In genomic region chr7:99128076-99128950, GRCh38 we compare ENCODE assay signal across 16 cellular contexts. TPM values are rescaled to one million over a fixed set of nuclear protein-coding genes. Genes with fewer than 3 reads are reported as not detected.
DNase-seq lines count a peak whose midpoint lies in the region; ATAC-seq, FAIRE-seq and TF ChIP-seq lines count a peak whose summit lies in the region.
"Had no signal": no experiment of that assay in that cellular context is flagged by ENCODE, and none has a peak within 500 bp of the region (broad histone marks: within the 10 kb centered on the region; RNA-seq: fewer than 3 reads in every experiment).

No MANE protein-coding gene starts in this region.

- H3K27me3 ChIP-seq in prostate gland (replicated peaks; ENCODE audit: insufficient read depth), result no peaks in the 10 kb centered on the region

- H3K36me3 ChIP-seq in prostate gland (no peaks in the 10 kb centered on the region), kidney (ENCODE audit: control insufficient read depth in 1 of 2, insufficient read depth in 2 of 2, low read length in 2 of 2) (no peaks in the 10 kb centered on the region)

- no peak for ATAC-seq in GM21367 (IDR thresholded peaks at IDR 0.05; ENCODE audit: unreplicated experiment)
- ATAC-seq: activated CD8-positive, alpha-beta memory T cell treated with anti-CD3 and anti-CD28 coated beads, Interleukin-2, amount 10 ng/mL, durations not matched to agents 7 days and 5 days; activated naive CD8-positive, alpha-beta T cell treated with anti-CD3 and anti-CD28 coated beads, Interleukin-2, amount 50 U/mL, for 24 hours; stimulated activated naive CD8-positive, alpha-beta T cell treated with anti-CD3 and anti-CD28 coated beads, Interleukin-15, amount 100 ng/mL, for 72 hours had no signal

- FAIRE-seq in kidney (lab: Jason Lieb, UNC), result no peak

- TF ChIP-seq POLR2A in erythroblast (IDR thresholded peaks at IDR 0.05; ENCODE audit: low read length), result no peak
- TF ChIP-seq POLR2A in prostate gland (IDR thresholded peaks at IDR 0.05), result no peak

- intact Hi-C loops in prostate gland (cut with DNase I), result no loop called here
- intact Hi-C loops in kidney (cut with DNase I), result no loop called here
- intact Hi-C loops in activated CD4-positive, alpha-beta memory T cell treated with anti-CD3 and anti-CD28 coated beads for 36 hours (cut with micrococcal nuclease), result no loop called here

- CTCF ChIA-PET in activated CD4-positive, alpha-beta memory T cell treated with anti-CD3 and anti-CD28 coated beads for 36 hours (lab: Charles Lee), result no interaction called here

- peak; percentile 31 for DNase-seq in EH (ENCODE audit: low read depth)
- DNase-seq in NCI-H2196 treated with DMSO at 0.1 percent for 48 hours (lab: John Stamatoyannopoulos, UW; ENCODE audit: unreplicated experiment), result peak; percentile 28
- peak; percentile 43 to 67 for DNase-seq in erythroblast (lab: John Stamatoyannopoulos, UW)
- DNase-seq in prostate gland (ENCODE audit: low spot score), result peak; percentile 79
- no peak for DNase-seq in kidney
- DNase-seq in activated CD4-positive, alpha-beta memory T cell treated with anti-CD3 and anti-CD28 coated beads for 36 hours, result no peak
- DNase-seq in retina, result no peak
- DNase-seq: activated CD8-positive, alpha-beta memory T cell treated with anti-CD3 and anti-CD28 coated beads, Interleukin-2, amount 10 ng/mL, durations not matched to agents 7 days and 5 days; activated naive CD8-positive, alpha-beta T cell treated with anti-CD3 and anti-CD28 coated beads, Interleukin-2, amount 50 U/mL, for 24 hours; CD4-positive, CD25-positive, alpha-beta regulatory T cell; effector CD8-positive, alpha-beta T cell; NCI-H526; stimulated activated CD4-positive, alpha-beta T cell treated with anti-CD3 and anti-CD28 coated beads, Interleukin-2, amount 100 ng/mL, for 48 hours; stimulated activated naive CD8-positive, alpha-beta T cell treated with anti-CD3 and anti-CD28 coated beads, Interleukin-15, amount 100 ng/mL, for 72 hours had no signal

- peaks cover 43% of the 10 kb centered on the region for H3K4me1 Mint-ChIP-seq in activated CD4-positive, alpha-beta memory T cell treated with anti-CD3 and anti-CD28 coated beads for 36 hours (ENCODE audit: low read depth)

- TF ChIP-seq CTCF in prostate gland (IDR thresholded peaks at IDR 0.05) (no peak), kidney (IDR thresholded peaks at IDR 0.05; ENCODE audit: borderline replicate concordance, extremely low read depth, insufficient read depth) (no peak)

- H3K9me3 Mint-ChIP-seq in activated CD4-positive, alpha-beta memory T cell treated with anti-CD3 and anti-CD28 coated beads for 36 hours, result no peaks in the 10 kb centered on the region
- H3K9me3 Mint-ChIP-seq: activated naive CD8-positive, alpha-beta T cell treated with anti-CD3 and anti-CD28 coated beads, Interleukin-2, amount 50 U/mL, for 24 hours; CD4-positive, CD25-positive, alpha-beta regulatory T cell; neural crest cell; stimulated activated naive CD8-positive, alpha-beta T cell treated with anti-CD3 and anti-CD28 coated beads, Interleukin-15, amount 100 ng/mL, for 72 hours had no signal

- H3K27ac ChIP-seq in prostate gland (peak overlapping the region; percentile 45 to 57), kidney (ENCODE audit: low read depth in 2 of 2, low read length in 2 of 2) (no peak overlapping the region)

- H3K9ac ChIP-seq in kidney (ENCODE audit: low read length in 2 of 2), result no peak overlapping the region

- no peaks in the 10 kb centered on the region for H3K9me3 ChIP-seq in prostate gland
- H3K9me3 ChIP-seq in kidney (ENCODE audit: control insufficient read depth in 1 of 2, low read length in 2 of 2), result no peaks in the 10 kb centered on the region

- H3K4me3 ChIP-seq in prostate gland (no peak overlapping the region), kidney (ENCODE audit: low read length in 2 of 2) (no peak overlapping the region)

- H3K27ac Mint-ChIP-seq in activated CD4-positive, alpha-beta memory T cell treated with anti-CD3 and anti-CD28 coated beads for 36 hours, result no peak overlapping the region
- H3K27ac Mint-ChIP-seq: activated CD8-positive, alpha-beta memory T cell treated with anti-CD3 and anti-CD28 coated beads, Interleukin-2, amount 10 ng/mL, durations not matched to agents 7 days and 5 days; activated naive CD8-positive, alpha-beta T cell treated with anti-CD3 and anti-CD28 coated beads, Interleukin-2, amount 50 U/mL, for 24 hours; CD4-positive, CD25-positive, alpha-beta regulatory T cell; stimulated activated naive CD8-positive, alpha-beta T cell treated with anti-CD3 and anti-CD28 coated beads, Interleukin-15, amount 100 ng/mL, for 72 hours had no signal

- WGBS in prostate gland, result 49% methylated on average over 11 of the region's 11 CpGs

- no peak overlapping the region for H3K4me3 Mint-ChIP-seq in activated CD4-positive, alpha-beta memory T cell treated with anti-CD3 and anti-CD28 coated beads for 36 hours
- H3K4me3 Mint-ChIP-seq: activated CD8-positive, alpha-beta memory T cell treated with anti-CD3 and anti-CD28 coated beads, Interleukin-2, amount 10 ng/mL, durations not matched to agents 7 days and 5 days; activated naive CD8-positive, alpha-beta T cell treated with anti-CD3 and anti-CD28 coated beads, Interleukin-2, amount 50 U/mL, for 24 hours; CD4-positive, CD25-positive, alpha-beta regulatory T cell; neural crest cell; stimulated activated naive CD8-positive, alpha-beta T cell treated with anti-CD3 and anti-CD28 coated beads, Interleukin-15, amount 100 ng/mL, for 72 hours had no signal

- H3K27me3 Mint-ChIP-seq in activated CD4-positive, alpha-beta memory T cell treated with anti-CD3 and anti-CD28 coated beads for 36 hours, result no peaks in the 10 kb centered on the region
- H3K27me3 Mint-ChIP-seq: activated CD8-positive, alpha-beta memory T cell treated with anti-CD3 and anti-CD28 coated beads, Interleukin-2, amount 10 ng/mL, durations not matched to agents 7 days and 5 days; activated naive CD8-positive, alpha-beta T cell treated with anti-CD3 and anti-CD28 coated beads, Interleukin-2, amount 50 U/mL, for 24 hours; CD4-positive, CD25-positive, alpha-beta regulatory T cell; stimulated activated naive CD8-positive, alpha-beta T cell treated with anti-CD3 and anti-CD28 coated beads, Interleukin-15, amount 100 ng/mL, for 72 hours had no signal

- H3K36me3 Mint-ChIP-seq in activated CD4-positive, alpha-beta memory T cell treated with anti-CD3 and anti-CD28 coated beads for 36 hours, result no peaks in the 10 kb centered on the region
- H3K36me3 Mint-ChIP-seq: activated CD8-positive, alpha-beta memory T cell treated with anti-CD3 and anti-CD28 coated beads, Interleukin-2, amount 10 ng/mL, durations not matched to agents 7 days and 5 days had no signal

- POLR2A ChIA-PET in activated CD4-positive, alpha-beta memory T cell treated with anti-CD3 and anti-CD28 coated beads for 36 hours (lab: Charles Lee), result no interaction called here

- peaks cover 19% of the 10 kb centered on the region for H3K4me1 ChIP-seq in prostate gland (replicated peaks)
- H3K4me1 ChIP-seq in kidney (ENCODE audit: control insufficient read depth in 1 of 2, insufficient read depth in 1 of 2, low read depth in 1 of 2, low read length in 2 of 2), result peaks cover 11 to 12% of the 10 kb centered on the region in 2 donors

RNA-seq across cellular contexts. Expression of gene SMURF1, which starts 15.6 kb away (rescaled TPM):
- total RNA-seq in prostate gland, result 10 to 100 TPM; 15.4 to 25.1 TPM
- total RNA-seq in kidney, result 29.8 TPM
- 6.3 TPM for polyA plus RNA-seq in kidney (ENCODE audit: insufficient read depth, low read depth, low replicate concordance)
- 10 to 100 TPM; 14.0 to 16.2 TPM for total RNA-seq in activated CD4-positive, alpha-beta memory T cell treated with anti-CD3 and anti-CD28 coated beads for 36 hours

Comparison
In these comparisons a context has a peak if more than half of its experiments do, and no peak if none do; other contexts are left out.
1. DNase-seq: peak in EH (single experiment), NCI-H2196 treated with DMSO at 0.1 percent for 48 hours (single experiment), erythroblast (2 of 2) and prostate gland (single experiment); none in kidney (single experiment), activated CD4-positive, alpha-beta memory T cell treated with anti-CD3 and anti-CD28 coated beads for 36 hours (single experiment) and retina (single experiment).
2. H3K27ac ChIP-seq: peak in prostate gland (2 of 2); none in kidney (0 of 2).